ENCODE assay signal across 16 cellular contexts in genomic region chr12:28865776-28866175, GRCh38.
DNase-seq lines count a peak whose midpoint lies in the region; ATAC-seq and TF ChIP-seq lines count a peak whose summit lies in the region.
"Had no signal": no experiment of that assay in that cellular context is flagged by ENCODE, and none has a peak within 500 bp of the region (broad histone marks: within the 10 kb centered on the region; RNA-seq: fewer than 3 reads in every experiment).

No MANE protein-coding gene starts in this region.

- ATAC-seq in stimulated activated naive CD8-positive, alpha-beta T cell treated with anti-CD3 and anti-CD28 coated beads, Interleukin-15, amount 100 ng/mL, for 72 hours = no peak
- ATAC-seq in GM21447 (IDR thresholded peaks at IDR 0.05; ENCODE audit: unreplicated experiment) = no peak

- H3K9me3 Mint-ChIP-seq in mesothelial cell of epicardium = peaks cover 6% of the 10 kb centered on the region
- peaks cover 0 to 7% of the 10 kb centered on the region in 2 donors for H3K9me3 Mint-ChIP-seq in stimulated activated naive CD8-positive, alpha-beta T cell treated with anti-CD3 and anti-CD28 coated beads, Interleukin-15, amount 100 ng/mL, for 72 hours
- no peaks in the 10 kb centered on the region for H3K9me3 Mint-ChIP-seq in activated CD4-positive, alpha-beta T cell treated with anti-CD3 and anti-CD28 coated beads, Interleukin-2, amount 10 ng/mL, durations not matched to agents 24 days and 14 days

- in situ Hi-C loops in astrocyte of the spinal cord (cut with HindIII; ENCODE audit: low sequenced_read_pairs) = no loop called here

- H3K9me3 ChIP-seq in adipocyte (ENCODE audit: control insufficient read depth, low read length) = no peaks in the 10 kb centered on the region

- no peak overlapping the region for H3K4me3 ChIP-seq in adipocyte (ENCODE audit: low read length)
- H3K4me3 ChIP-seq in astrocyte of the spinal cord (ENCODE audit: low read depth, low read length) = no peak overlapping the region

- H3K4me1 ChIP-seq in adipocyte (ENCODE audit: control insufficient read depth, insufficient read depth, low read length) = peaks cover 5% of the 10 kb centered on the region

- H3K9ac ChIP-seq in adipocyte (ENCODE audit: low read length) = no peak overlapping the region

- H3K27me3 Mint-ChIP-seq in mesothelial cell of epicardium (ENCODE audit: low read depth) = no peaks in the 10 kb centered on the region
- peaks cover 19% of the 10 kb centered on the region for H3K27me3 Mint-ChIP-seq in stimulated activated naive CD8-positive, alpha-beta T cell treated with anti-CD3 and anti-CD28 coated beads, Interleukin-15, amount 100 ng/mL, for 72 hours
- no peaks in the 10 kb centered on the region for H3K27me3 Mint-ChIP-seq in activated CD4-positive, alpha-beta T cell treated with anti-CD3 and anti-CD28 coated beads, Interleukin-2, amount 10 ng/mL, durations not matched to agents 24 days and 14 days

- no peaks in the 10 kb centered on the region for H3K36me3 Mint-ChIP-seq in mesothelial cell of epicardium
- H3K36me3 Mint-ChIP-seq in activated CD4-positive, alpha-beta T cell treated with anti-CD3 and anti-CD28 coated beads, Interleukin-2, amount 10 ng/mL, durations not matched to agents 24 days and 14 days (ENCODE audit: low read depth) = no peaks in the 10 kb centered on the region
- H3K36me3 Mint-ChIP-seq: CD4-positive, alpha-beta memory T cell had no signal

- no peak for TF ChIP-seq CTCF in astrocyte of the spinal cord (IDR thresholded peaks at IDR 0.05; ENCODE audit: low read depth, low read length)
- TF ChIP-seq CTCF in mesothelial cell of epicardium (IDR thresholded peaks at IDR 0.05; ENCODE audit: unreplicated experiment) = no peak

- H3K27me3 ChIP-seq in adipocyte (replicated peaks; ENCODE audit: control insufficient read depth, insufficient read depth, low read length) = no peaks in the 10 kb centered on the region

- H3K4me3 Mint-ChIP-seq in mesothelial cell of epicardium = no peak overlapping the region
- H3K4me3 Mint-ChIP-seq in stimulated activated naive CD8-positive, alpha-beta T cell treated with anti-CD3 and anti-CD28 coated beads, Interleukin-15, amount 100 ng/mL, for 72 hours = no peak overlapping the region
- no peak overlapping the region for H3K4me3 Mint-ChIP-seq in activated CD4-positive, alpha-beta T cell treated with anti-CD3 and anti-CD28 coated beads, Interleukin-2, amount 10 ng/mL, durations not matched to agents 24 days and 14 days
- H3K4me3 Mint-ChIP-seq: CD4-positive, alpha-beta memory T cell had no signal

- H3K27ac Mint-ChIP-seq in mesothelial cell of epicardium = peak overlapping the region; percentile 17
- no peak overlapping the region for H3K27ac Mint-ChIP-seq in stimulated activated naive CD8-positive, alpha-beta T cell treated with anti-CD3 and anti-CD28 coated beads, Interleukin-15, amount 100 ng/mL, for 72 hours
- H3K27ac Mint-ChIP-seq in activated CD4-positive, alpha-beta T cell treated with anti-CD3 and anti-CD28 coated beads, Interleukin-2, amount 10 ng/mL, durations not matched to agents 24 days and 14 days = no peak overlapping the region
- H3K27ac Mint-ChIP-seq: CD4-positive, alpha-beta memory T cell had no signal

- no peaks in the 10 kb centered on the region for H3K36me3 ChIP-seq in adipocyte (ENCODE audit: control insufficient read depth, insufficient read depth, low read length, severe bottlenecking)

- intact Hi-C loops in activated CD4-positive, alpha-beta T cell treated with anti-CD3 and anti-CD28 coated beads, Interleukin-2, amount 10 ng/mL, durations not matched to agents 24 days and 14 days (cut with micrococcal nuclease) = no loop called here

- DNase-seq in adipocyte (ENCODE audit: low read depth) (peak; percentile 30), astrocyte of the spinal cord (ENCODE audit: low read depth, low spot score) (peak; percentile 31), mesothelial cell of epicardium (ENCODE audit: low spot score in 2 of 2, unreplicated experiment in 2 of 2) (no peak)
- no peak for DNase-seq in stimulated activated naive CD8-positive, alpha-beta T cell treated with anti-CD3 and anti-CD28 coated beads, Interleukin-15, amount 100 ng/mL, for 72 hours
- no peak for DNase-seq in activated CD4-positive, alpha-beta T cell treated with anti-CD3 and anti-CD28 coated beads for 1 hour
- DNase-seq in activated CD4-positive, alpha-beta T cell treated with anti-CD3 and anti-CD28 coated beads, Interleukin-2, amount 10 ng/mL, durations not matched to agents 24 days and 14 days = no peak
- DNase-seq: C1 segment of cervical spinal cord; Calu3; CD4-positive, alpha-beta memory T cell; COR-L47; DMS53; DMS79 treated with DMSO at 0.1 percent for 48 hours; GF-D8; H7; HCEC 1CT had no signal

- H3K4me1 Mint-ChIP-seq in mesothelial cell of epicardium = peaks cover 39% of the 10 kb centered on the region
- H3K4me1 Mint-ChIP-seq in stimulated activated naive CD8-positive, alpha-beta T cell treated with anti-CD3 and anti-CD28 coated beads, Interleukin-15, amount 100 ng/mL, for 72 hours = no peaks in the 10 kb centered on the region
- no peaks in the 10 kb centered on the region for H3K4me1 Mint-ChIP-seq in activated CD4-positive, alpha-beta T cell treated with anti-CD3 and anti-CD28 coated beads, Interleukin-2, amount 10 ng/mL, durations not matched to agents 24 days and 14 days
- H3K4me1 Mint-ChIP-seq: CD4-positive, alpha-beta memory T cell had no signal

Comparison
In these comparisons a context has a peak if more than half of its experiments do, and no peak if none do; other contexts are left out.
1. DNase-seq: peak in adipocyte (single experiment) and astrocyte of the spinal cord (single experiment); none in mesothelial cell of epicardium (0 of 2), stimulated activated naive CD8-positive, alpha-beta T cell treated with anti-CD3 and anti-CD28 coated beads, Interleukin-15, amount 100 ng/mL, for 72 hours (0 of 2), activated CD4-positive, alpha-beta T cell treated with anti-CD3 and anti-CD28 coated beads for 1 hour (single experiment) and activated CD4-positive, alpha-beta T cell treated with anti-CD3 and anti-CD28 coated beads, Interleukin-2, amount 10 ng/mL, durations not matched to agents 24 days and 14 days (single experiment).